Comparison of ENCODE assay signal across 8 cellular contexts in genomic region chr7:107563761-107564552, GRCh38. TPM values are rescaled to one million over a fixed set of nuclear protein-coding genes. Genes with fewer than 3 reads are reported as not detected.
DNase-seq lines count a peak whose midpoint lies in the region; ATAC-seq and TF ChIP-seq lines count a peak whose summit lies in the region.

Gene COG5, minus strand, starts transcription at chr7:107563920. Its CDS starts 24 bp downstream, at chr7:107563896.
Gene DUS4L, plus strand, starts transcription at chr7:107563971. Its CDS starts 3,100 bp downstream, at chr7:107567071.

- no peaks in the 10 kb centered on the region for H3K27me3 Mint-ChIP-seq in dendritic cell treated with granulocyte-macrophage colony-stimulating factor and Interleukin-4, amounts not matched to agents 40 ng/mL and 50 ng/mL, for 4 days

- under 1% methylated on average over 55 of the region's 55 CpGs for WGBS in liver

- H3K4me3 Mint-ChIP-seq in dendritic cell treated with granulocyte-macrophage colony-stimulating factor and Interleukin-4, amounts not matched to agents 40 ng/mL and 50 ng/mL, for 4 days: peak within 1 kb of the TSS; percentile 93

- peaks cover 56% of the 10 kb centered on the region for H3K4me1 Mint-ChIP-seq in dendritic cell treated with granulocyte-macrophage colony-stimulating factor and Interleukin-4, amounts not matched to agents 40 ng/mL and 50 ng/mL, for 4 days (ENCODE audit: low read depth)

- peaks cover 0 to 20% (median 13%) of the 10 kb centered on the region in 4 donors for H3K4me1 ChIP-seq in liver (ENCODE audit: control insufficient read depth in 4 of 4, insufficient read depth in 4 of 4, low read length in 3 of 4)

- no peaks in the 10 kb centered on the region for H3K9me3 ChIP-seq in liver (ENCODE audit: control insufficient read depth in 4 of 4, low read length in 3 of 4)

- peak; percentile 87 for TF ChIP-seq POLR2A in GM19193 (IDR thresholded peaks at IDR 0.05; ENCODE audit: extremely low read depth, insufficient read depth, insufficient read length)

- TF ChIP-seq CTCF in BJ (IDR thresholded peaks at IDR 0.05; ENCODE audit: insufficient read depth, low read depth, low read length): no peak
- TF ChIP-seq CTCF in liver (IDR thresholded peaks at IDR 0.05; ENCODE audit: low read depth, low read length, missing input control): no peak

- intact Hi-C loops in dendritic cell treated with granulocyte-macrophage colony-stimulating factor and Interleukin-4, amounts not matched to agents 40 ng/mL and 50 ng/mL, for 4 days (cut with micrococcal nuclease): loop anchor here (1.0 to 10.0 kb wide), 3 partner anchors 16 to 311 kb away; partner anchors contain the start of genes BCAP29 and CBLL1

- H3K27me3 ChIP-seq in BJ (ENCODE audit: control insufficient read depth, insufficient read depth, low read length) (no peaks in the 10 kb centered on the region), liver (ENCODE audit: control insufficient read depth in 4 of 4, insufficient read depth in 4 of 4, low read length in 3 of 4) (no peaks in the 10 kb centered on the region)

- peak within 1 kb of the TSS; percentile 93 for H3K27ac Mint-ChIP-seq in dendritic cell treated with granulocyte-macrophage colony-stimulating factor and Interleukin-4, amounts not matched to agents 40 ng/mL and 50 ng/mL, for 4 days

- TF ChIP-seq RAD21 in liver (IDR thresholded peaks at IDR 0.05): no peak

- H3K36me3 Mint-ChIP-seq in dendritic cell treated with granulocyte-macrophage colony-stimulating factor and Interleukin-4, amounts not matched to agents 40 ng/mL and 50 ng/mL, for 4 days (ENCODE audit: low read depth): peaks cover 24% of the 10 kb centered on the region

- H3K9me3 Mint-ChIP-seq in dendritic cell treated with granulocyte-macrophage colony-stimulating factor and Interleukin-4, amounts not matched to agents 40 ng/mL and 50 ng/mL, for 4 days: no peaks in the 10 kb centered on the region

- H3K27ac ChIP-seq in liver (ENCODE audit: low read depth in 1 of 2, low read length in 2 of 2): peak within 1 kb of the TSS; percentile 89 to 90

- POLR2A ChIA-PET in BJ (lab: Charles Lee): interaction anchor here (1.4 kb wide), 1 partner anchor 395 kb away, joined by 4 read pairs; the partner anchor contains the start of gene HBP1

- no peak for DNase-seq in BJ (ENCODE audit: low read depth)
- DNase-seq in NCI-H526 (lab: John Stamatoyannopoulos, UW): peak; percentile 74 to 92
- DNase-seq in activated CD4-positive, alpha-beta T cell treated with anti-CD3 and anti-CD28 coated beads, Interleukin-2, amount 50 U/mL, for 4 hours: peak; percentile 80 to 82
- peak; percentile 84 for DNase-seq in stimulated activated CD4-positive, alpha-beta T cell treated with anti-CD3 and anti-CD28 coated beads, Interleukin-4, amount 100 ng/mL, for 24 hours

- H3K4me3 ChIP-seq in BJ (ENCODE audit: low read depth, low read length): peak within 1 kb of the TSS; percentile 92
- peak within 1 kb of the TSS; percentile 93 to 95 (median 95) for H3K4me3 ChIP-seq in liver (ENCODE audit: low read depth in 1 of 3, low read length in 3 of 3)

- peak; percentile 90 for ATAC-seq in HG03378 (IDR thresholded peaks at IDR 0.05; ENCODE audit: unreplicated experiment)

- CTCF ChIA-PET in BJ (lab: Yijun Ruan, JAX): interaction anchor here (0.6 to 1.6 kb wide), 6 partner anchors 12 to 182 kb away, joined by 3 to 5 read pairs (median 3); no protein-coding TSS in a partner anchor

- H3K36me3 ChIP-seq in BJ (ENCODE audit: control insufficient read depth, insufficient read depth, low read length): no peaks in the 10 kb centered on the region
- no peaks in the 10 kb centered on the region for H3K36me3 ChIP-seq in liver (ENCODE audit: control insufficient read depth in 4 of 4, insufficient read depth in 3 of 4, low read depth in 1 of 4, low read length in 3 of 4)

- H3K9ac ChIP-seq in liver (ENCODE audit: low read depth in 1 of 2, low read length in 2 of 2): peak within 1 kb of the TSS; percentile 39 to 84

TF ChIP-seq in liver, 16 proteins besides CTCF, POLR2A, EP300 and RAD21:
- TF ChIP-seq GABPA (IDR thresholded peaks at IDR 0.05 in 1 of 2, conservative IDR thresholded peaks at IDR 0.05 in 1 of 2): peak in 1 of 2 donors; percentile 58
- no peak for TF ChIP-seq FOXA2 (IDR thresholded peaks at IDR 0.05)
- no peak for TF ChIP-seq ZBTB33 (IDR thresholded peaks at IDR 0.05)
- no peak for TF ChIP-seq TAF1 (conservative IDR thresholded peaks at IDR 0.05)
- no peak for TF ChIP-seq MAX (IDR thresholded peaks at IDR 0.05)
- no peak for TF ChIP-seq HNF4A (conservative IDR thresholded peaks at IDR 0.05)
- TF ChIP-seq REST (IDR thresholded peaks at IDR 0.05): peak; percentile 16
- peak in 1 of 2 donors; percentile 36 for TF ChIP-seq JUND (IDR thresholded peaks at IDR 0.05)
- peak; percentile 17 to 80 for TF ChIP-seq EGR1 (IDR thresholded peaks at IDR 0.05; ENCODE audit: low read depth in 2 of 2)
- no peak for TF ChIP-seq RXRA (IDR thresholded peaks at IDR 0.05)
- TF ChIP-seq ATF3 (IDR thresholded peaks at IDR 0.05): peak; percentile 67
- TF ChIP-seq YY1 (IDR thresholded peaks at IDR 0.05): peak; percentile 95
- TF ChIP-seq FOXA1 (IDR thresholded peaks at IDR 0.05): no peak
- TF ChIP-seq SP1 (IDR thresholded peaks at IDR 0.05): peak; percentile 57
- TF ChIP-seq NR2F2 (IDR thresholded peaks at IDR 0.05): no peak
- no peak for TF ChIP-seq HNF4G (IDR thresholded peaks at IDR 0.05)

RNA-seq across cellular contexts. Expression of gene COG5, which starts in this region (rescaled TPM):
- polyA plus RNA-seq in BJ (2011; rRNA removed) (20.5 and 44.2 TPM in 2 replicates), liver (1 to 10 TPM; 4.1 TPM)
- 18.0 and 20.8 TPM in 2 replicates for polyA minus RNA-seq in BJ (2011; rRNA and poly(A)+ RNA removed)
- 10 to 100 TPM; 12.7 to 27.1 TPM for total RNA-seq in liver

RNA-seq across cellular contexts. Expression of gene DUS4L, which starts in this region (rescaled TPM):
- polyA plus RNA-seq in BJ (2011; rRNA removed) (2.2 and 4.5 TPM in 2 replicates), liver (1 to 10 TPM; 1.9 to 3.4 TPM)
- 1.8 and 2.3 TPM in 2 replicates for polyA minus RNA-seq in BJ (2011; rRNA and poly(A)+ RNA removed)
- total RNA-seq in liver: 1 to 10 TPM; 3.6 to 5.3 TPM
